In the genomic region with DNA sequence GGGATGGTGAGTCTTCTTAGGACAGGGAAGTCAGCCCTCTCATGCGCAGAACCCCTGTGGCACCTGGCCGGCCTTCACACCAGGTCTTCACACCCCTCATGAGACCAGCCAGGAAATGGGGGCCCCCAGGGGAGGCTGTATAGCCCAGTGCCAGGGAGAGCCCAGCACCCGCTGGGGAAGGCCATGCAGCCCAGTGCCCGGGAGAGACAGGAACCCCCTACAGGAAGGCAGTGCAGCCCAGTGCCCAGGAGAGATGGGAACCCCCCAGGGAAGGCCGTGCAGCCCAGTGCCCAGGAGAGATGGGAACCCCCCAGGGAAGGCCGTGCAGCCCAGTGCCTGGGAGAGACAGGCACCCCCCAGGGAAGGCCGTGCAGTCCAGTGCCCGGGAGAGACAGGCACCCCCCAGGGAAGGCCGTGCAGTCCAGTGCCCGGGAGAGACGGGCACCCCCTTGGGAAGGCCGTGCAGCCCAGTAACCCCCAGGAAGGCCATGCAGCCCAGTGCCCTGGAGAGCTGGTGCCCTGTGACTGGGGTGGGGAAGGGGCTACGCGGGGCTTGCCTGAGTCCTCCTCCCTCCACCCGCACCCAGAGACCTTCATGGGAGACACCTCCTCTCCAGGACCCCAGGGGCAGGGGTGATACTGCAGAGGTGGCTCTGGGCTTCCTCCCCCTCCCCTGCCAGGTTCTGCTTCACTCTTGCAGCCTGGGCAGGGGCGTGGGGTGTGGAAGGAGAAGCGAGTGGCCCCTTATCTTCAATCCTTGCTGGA, we compare ENCODE assay signal across 13 cellular contexts.
A peak's percentile ranks its signal among the peaks of the same experiment; 100 is the strongest.
DNase-seq lines count a peak whose midpoint lies in the region; ATAC-seq and TF ChIP-seq lines count a peak whose summit lies in the region.
"Had no signal": no experiment of that assay in that cellular context is flagged by ENCODE, and none has a peak within 500 bp of the region (broad histone marks: within the 10 kb centered on the region; RNA-seq: fewer than 3 reads in every experiment).

No MANE protein-coding gene starts in this region.

- no peak for TF ChIP-seq CTCF in IMR-90 (conservative IDR thresholded peaks at IDR 0.05; ENCODE audit: low read depth, low read length)

- no peaks in the 10 kb centered on the region for H4K20me1 ChIP-seq in IMR-90 (ENCODE audit: insufficient read depth, low read length)

- H3K18ac ChIP-seq in IMR-90 (ENCODE audit: low read depth, low read length): peak overlapping the region; percentile 51

- POLR2A ChIA-PET in IMR-90 (lab: Charles Lee; ENCODE audit: unreplicated experiment): no interaction called here

- no peak for TF ChIP-seq POLR2A in IMR-90 (IDR thresholded peaks at IDR 0.05; ENCODE audit: low read depth, low read length)

- H3K36me3 ChIP-seq in IMR-90 (ENCODE audit: control insufficient read depth, insufficient read depth, low read length): no peaks in the 10 kb centered on the region

- peak overlapping the region; percentile 50; the same call in 1 of the 2 replicates for H4K5ac ChIP-seq in IMR-90 (ENCODE audit: low read depth, low read length)

- H3K27ac ChIP-seq in IMR-90 (ENCODE audit: insufficient read depth, low read length): peak overlapping the region; percentile 41; the same call in 1 of the 2 replicates
- H3K27ac ChIP-seq: KMS-11 had no signal

- intact Hi-C loops in left cardiac atrium (cut with DNase I): no loop called here
- intact Hi-C loops in Right ventricle myocardium inferior (cut with DNase I): no loop called here
- intact Hi-C loops in IMR-90 (cut with micrococcal nuclease): no loop called here

- CTCF ChIA-PET in IMR-90 (lab: Yijun Ruan, JAX): no interaction called here

- dilution Hi-C loops in IMR-90 (cut with HindIII; ENCODE audit: low sequenced_read_pairs, unreplicated experiment): no loop called here

- H3K23ac ChIP-seq in IMR-90 (ENCODE audit: low read depth, low read length): peak overlapping the region; percentile 35; the same call in 1 of the 2 replicates

- H2AK9ac ChIP-seq in IMR-90 (replicated peaks; ENCODE audit: low read depth, low read length, poor library complexity): peak overlapping the region; percentile 91

- H3K9me3 ChIP-seq in IMR-90 (ENCODE audit: control insufficient read depth, insufficient read depth, low read length): no peaks in the 10 kb centered on the region

- H3K4ac ChIP-seq in IMR-90 (ENCODE audit: low read depth, low read length): peak overlapping the region; percentile 84

- in situ Hi-C loops in IMR-90 (cut with MboI; ENCODE audit: low sequenced_read_pairs): no loop called here

- peak overlapping the region; percentile 97; the same call in 1 of the 3 replicates for H2BK15ac ChIP-seq in IMR-90 (ENCODE audit: low read depth, low read length)

- H3K9ac ChIP-seq in IMR-90 (ENCODE audit: low read depth, low read length): no peak overlapping the region
- H3K9ac ChIP-seq: KMS-11 had no signal

- no peak overlapping the region for H3K4me3 ChIP-seq in IMR-90 (ENCODE audit: insufficient read depth, low read depth, low read length)

- H4K8ac ChIP-seq in IMR-90 (ENCODE audit: low read depth in 2 of 2, low read length in 2 of 2): peak overlapping the region; percentile 72 to 80; a peak in 3 of 4 replicates

- peak overlapping the region; percentile 98 for H4K91ac ChIP-seq in IMR-90 (ENCODE audit: insufficient read depth, low read depth, low read length)

- peak overlapping the region; percentile 91 for H2BK5ac ChIP-seq in IMR-90 (ENCODE audit: low read depth, low read length, poor library complexity, severe bottlenecking)

- no peak overlapping the region for H3K56ac ChIP-seq in IMR-90 (ENCODE audit: extremely low read depth, insufficient read depth, low read length)

- peak overlapping the region; percentile 100 for H2BK120ac ChIP-seq in IMR-90 (ENCODE audit: low read depth, low read length)

- H3K27me3 ChIP-seq in IMR-90 (ENCODE audit: control insufficient read depth, insufficient read depth, low read length): no peaks in the 10 kb centered on the region

- BruUV-seq in IMR-90 (replicated peaks; lab: Mats Ljungman, UMichigan): no TSS peak

- peaks cover 28% of the 10 kb centered on the region for H3K4me1 ChIP-seq in IMR-90 (ENCODE audit: control insufficient read depth, insufficient read depth, low read length)

- H3K4me2 ChIP-seq in IMR-90 (ENCODE audit: low read depth, low read length): no peak overlapping the region
- H3K4me2 ChIP-seq: KMS-11 had no signal

- peak; percentile 14 for DNase-seq in left cardiac atrium
- no peak for DNase-seq in Right ventricle myocardium inferior (ENCODE audit: missing footprints)
- no peak for DNase-seq in IMR-90
- peak; percentile 86 for DNase-seq in mesenteric fat pad (ENCODE audit: low spot score)
- DNase-seq in ureter (ENCODE audit: low spot score): peak; percentile 39
- DNase-seq in SKM-1 treated with dmso at 0.1 percent for 144 hours (lab: John Stamatoyannopoulos, UW; ENCODE audit: unreplicated experiment): no peak
- DNase-seq in stimulated activated CD4-positive, alpha-beta T cell treated with anti-CD3 and anti-CD28 coated beads, Interleukin-1b, Interleukin-23, amount 100 ng/mL, for 48 hours: no peak
- DNase-seq: GF-D8, NCI-H1092, NCI-H1694, NCI-H2107, NCI-H345 had no signal

- no peak for ATAC-seq in left cardiac atrium
- no peak for ATAC-seq in Right ventricle myocardium inferior
- ATAC-seq in IMR-90 (ENCODE audit: low read depth): no peak

- no peak for TF ChIP-seq RAD21 in IMR-90 (IDR thresholded peaks at IDR 0.05; ENCODE audit: low read length)

- WGBS in IMR-90 (ENCODE audit: extremely low coverage in 2 of 2, insufficient read length in 1 of 2), 2 experiments: 90% methylated on average over 3 of the region's 17 CpGs; no CpG with 5 or more reads in 1 of the 2 experiments

- peak overlapping the region; percentile 95 for H2BK20ac ChIP-seq in IMR-90 (ENCODE audit: low read depth, low read length)

- peaks cover 0 to 27% of the 10 kb centered on the region in 2 experiments; a peak in 2 of 4 replicates for H3K79me1 ChIP-seq in IMR-90 (ENCODE audit: low read depth in 1 of 2, low read length in 2 of 2)

- H3K14ac ChIP-seq in IMR-90 (replicated peaks; ENCODE audit: low read depth, low read length): peak overlapping the region; percentile 94

- H2AK5ac ChIP-seq in IMR-90 (ENCODE audit: low read depth, low read length): peak overlapping the region; percentile 98

- H3K9me1 ChIP-seq in IMR-90 (ENCODE audit: insufficient read depth, low read length): peaks cover 34% of the 10 kb centered on the region

- H2AFZ ChIP-seq in IMR-90 (replicated peaks; ENCODE audit: low read length, poor library complexity): peak overlapping the region; percentile 83

TF ChIP-seq in IMR-90, 13 proteins besides CTCF, POLR2A, EP300 and RAD21:
- TF ChIP-seq NFE2L2 (IDR thresholded peaks at IDR 0.05; ENCODE audit: low read depth, low read length): no peak
- no peak for TF ChIP-seq CEBPB (IDR thresholded peaks at IDR 0.05; ENCODE audit: low read depth, low read length)
- no peak for TF ChIP-seq RFX5 (IDR thresholded peaks at IDR 0.05; ENCODE audit: low read depth, low read length)
- no peak for TF ChIP-seq RCOR1 (IDR thresholded peaks at IDR 0.05; ENCODE audit: insufficient replicate concordance, low read length)
- TF ChIP-seq, protein P1, sequence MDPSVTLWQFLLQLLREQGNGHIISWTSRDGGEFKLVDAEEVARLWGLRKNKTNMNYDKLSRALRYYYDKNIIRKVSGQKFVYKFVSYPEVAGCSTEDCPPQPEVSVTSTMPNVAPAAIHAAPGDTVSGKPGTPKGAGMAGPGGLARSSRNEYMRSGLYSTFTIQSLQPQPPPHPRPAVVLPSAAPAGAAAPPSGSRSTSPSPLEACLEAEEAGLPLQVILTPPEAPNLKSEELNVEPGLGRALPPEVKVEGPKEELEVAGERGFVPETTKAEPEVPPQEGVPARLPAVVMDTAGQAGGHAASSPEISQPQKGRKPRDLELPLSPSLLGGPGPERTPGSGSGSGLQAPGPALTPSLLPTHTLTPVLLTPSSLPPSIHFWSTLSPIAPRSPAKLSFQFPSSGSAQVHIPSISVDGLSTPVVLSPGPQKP (IDR thresholded peaks at IDR 0.05; ENCODE audit: borderline replicate concordance, low read depth, low read length): no peak
- no peak for TF ChIP-seq MXI1 (IDR thresholded peaks at IDR 0.05; ENCODE audit: borderline replicate concordance, low read depth, low read length)
- TF ChIP-seq, protein P2, sequence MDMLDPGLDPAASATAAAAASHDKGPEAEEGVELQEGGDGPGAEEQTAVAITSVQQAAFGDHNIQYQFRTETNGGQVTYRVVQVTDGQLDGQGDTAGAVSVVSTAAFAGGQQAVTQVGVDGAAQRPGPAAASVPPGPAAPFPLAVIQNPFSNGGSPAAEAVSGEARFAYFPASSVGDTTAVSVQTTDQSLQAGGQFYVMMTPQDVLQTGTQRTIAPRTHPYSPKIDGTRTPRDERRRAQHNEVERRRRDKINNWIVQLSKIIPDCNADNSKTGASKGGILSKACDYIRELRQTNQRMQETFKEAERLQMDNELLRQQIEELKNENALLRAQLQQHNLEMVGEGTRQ (IDR thresholded peaks at IDR 0.05; ENCODE audit: low read depth, low read length): no peak
- no peak for TF ChIP-seq MAZ (IDR thresholded peaks at IDR 0.05; ENCODE audit: borderline replicate concordance, low read depth, low read length)
- TF ChIP-seq FOS (IDR thresholded peaks at IDR 0.05; ENCODE audit: low read depth, low read length): no peak
- TF ChIP-seq MAFK (IDR thresholded peaks at IDR 0.05; ENCODE audit: low read depth, low read length): no peak
- no peak for TF ChIP-seq CHD1 (IDR thresholded peaks at IDR 0.05; ENCODE audit: low read depth, low read length)
- TF ChIP-seq SMC3 (IDR thresholded peaks at IDR 0.05; ENCODE audit: low read depth, low read length): no peak

Comparison
In these comparisons a context has a peak if more than half of its experiments do, and no peak if none do; other contexts are left out.
1. DNase-seq: peak in left cardiac atrium (single experiment), mesenteric fat pad (single experiment) and ureter (single experiment); none in Right ventricle myocardium inferior (single experiment), IMR-90 (single experiment), SKM-1 treated with dmso at 0.1 percent for 144 hours (single experiment) and stimulated activated CD4-positive, alpha-beta T cell treated with anti-CD3 and anti-CD28 coated beads, Interleukin-1b, Interleukin-23, amount 100 ng/mL, for 48 hours (single experiment).